In the genomic region with DNA sequence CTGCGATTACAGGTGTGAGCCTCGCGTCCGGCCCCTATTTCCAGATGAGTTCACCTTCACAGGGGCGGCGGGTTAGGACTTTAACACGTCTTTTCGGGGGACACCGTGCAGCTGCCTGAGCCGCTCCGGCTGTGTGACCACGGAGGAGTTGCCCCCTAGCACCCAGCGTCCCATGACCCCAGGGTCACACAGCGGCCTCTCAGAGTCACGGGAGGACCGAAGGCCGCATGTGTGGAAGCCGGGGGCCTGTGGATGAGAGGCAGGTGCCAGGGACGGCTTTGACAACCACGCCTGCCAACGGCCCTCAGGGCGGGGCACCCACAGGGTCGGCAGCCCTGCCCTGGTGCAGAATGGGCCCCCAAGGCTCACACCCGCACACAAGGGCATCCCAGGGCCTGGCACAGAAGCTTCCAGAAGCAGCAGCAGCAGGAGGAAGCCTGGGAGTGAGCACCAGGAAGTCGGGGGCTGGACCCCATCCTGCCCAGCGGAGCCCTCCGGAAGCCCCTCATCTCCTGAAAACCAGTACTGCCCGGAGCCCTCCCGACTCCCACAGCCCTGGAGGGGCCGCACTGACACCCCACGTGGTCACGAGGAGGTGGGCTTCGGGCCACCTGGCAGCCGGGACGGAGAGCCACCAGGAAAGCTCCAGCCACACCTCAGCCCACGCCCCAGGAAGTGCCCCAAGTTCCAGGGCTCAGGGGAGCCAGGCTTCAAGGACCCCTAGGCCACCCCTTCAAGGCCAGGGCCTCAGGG, we compare ENCODE assay signal across 10 cellular contexts. TPM values are rescaled to one million over a fixed set of nuclear protein-coding genes. Genes with fewer than 3 reads are reported as not detected.
A peak's percentile ranks its signal among the peaks of the same experiment; 100 is the strongest.
DNase-seq lines count a peak whose midpoint lies in the region; ATAC-seq, FAIRE-seq and TF ChIP-seq lines count a peak whose summit lies in the region.
"Had no signal": no experiment of that assay in that cellular context is flagged by ENCODE, and none has a peak within 500 bp of the region (broad histone marks: within the 10 kb centered on the region; RNA-seq: fewer than 3 reads in every experiment).

No MANE protein-coding gene starts in this region.

- H4K20me1 ChIP-seq in SK-N-SH (ENCODE audit: insufficient read depth), result no peaks in the 10 kb centered on the region

- H3K9ac ChIP-seq in SK-N-SH, result no peak overlapping the region

- no peak for TF ChIP-seq POLR2A in prostate gland (IDR thresholded peaks at IDR 0.05)

- no peak for TF ChIP-seq CTCF in CD8-positive, alpha-beta T cell (IDR thresholded peaks at IDR 0.05)
- TF ChIP-seq CTCF in pancreas (IDR thresholded peaks at IDR 0.05) (no peak), SK-N-SH (IDR thresholded peaks at IDR 0.05) (no peak), prostate gland (IDR thresholded peaks at IDR 0.05) (no peak)

- peak overlapping the region; percentile 86 for H3K4me3 Mint-ChIP-seq in CD8-positive, alpha-beta T cell
- H3K4me3 Mint-ChIP-seq in T-helper 1 cell treated with Interleukin-12 subunit alpha and Interleukin-12 subunit beta and Interleukin-4 antibody, amounts not matched to agents 30 μg/mL and 1 μg/mL, for 36 hours, result no peak overlapping the region

- H3K9me2 ChIP-seq in SK-N-SH, result no peaks in the 10 kb centered on the region

- H3K27me3 ChIP-seq in CD8-positive, alpha-beta T cell (ENCODE audit: insufficient read depth, low read length), result no peaks in the 10 kb centered on the region
- H3K27me3 ChIP-seq in effector memory CD4-positive, alpha-beta T cell (replicated peaks; ENCODE audit: control insufficient read depth, insufficient read depth, low read length, poor library complexity, severe bottlenecking), result no peaks in the 10 kb centered on the region
- H3K27me3 ChIP-seq in pancreas (no peaks in the 10 kb centered on the region), HAP-1 (ENCODE audit: low read depth) (no peaks in the 10 kb centered on the region), SK-N-SH (ENCODE audit: insufficient read depth) (no peaks in the 10 kb centered on the region), prostate gland (replicated peaks; ENCODE audit: insufficient read depth) (no peaks in the 10 kb centered on the region)

- H3K9me3 ChIP-seq in CD8-positive, alpha-beta T cell (ENCODE audit: low read length), result no peaks in the 10 kb centered on the region
- no peaks in the 10 kb centered on the region for H3K9me3 ChIP-seq in effector memory CD4-positive, alpha-beta T cell (ENCODE audit: control insufficient read depth, low read length)
- H3K9me3 ChIP-seq in pancreas (no peaks in the 10 kb centered on the region), HAP-1 (no peaks in the 10 kb centered on the region), SK-N-SH (no peaks in the 10 kb centered on the region), prostate gland (no peaks in the 10 kb centered on the region)

- no peaks in the 10 kb centered on the region for H3K9me3 Mint-ChIP-seq in CD8-positive, alpha-beta T cell
- no peaks in the 10 kb centered on the region for H3K9me3 Mint-ChIP-seq in T-helper 1 cell treated with Interleukin-12 subunit alpha and Interleukin-12 subunit beta and Interleukin-4 antibody, amounts not matched to agents 30 μg/mL and 1 μg/mL, for 36 hours

- POLR2A ChIA-PET in CD8-positive, alpha-beta T cell (lab: Charles Lee), result interaction anchor here (1.1 to 3.3 kb wide), 3 partner anchors 13 to 52 kb away, joined by 4 to 30 read pairs (median 29); a partner anchor contains a TSS
- POLR2A ChIA-PET in SK-N-SH (lab: Yijun Ruan, JAX), result no interaction called here

- no peak for TF ChIP-seq RAD21 in SK-N-SH (IDR thresholded peaks at IDR 0.05; ENCODE audit: low read length)

- CTCF ChIA-PET in CD8-positive, alpha-beta T cell (lab: Charles Lee), result interaction anchor here (0.9 to 1.6 kb wide), 3 partner anchors 11 to 53 kb away, joined by 3 to 8 read pairs (median 4); a partner anchor contains a TSS
- CTCF ChIA-PET in SK-N-SH (lab: Yijun Ruan, JAX), result interaction anchor here (0.6 to 4.0 kb wide), 4 partner anchors 12 to 445 kb away, joined by 3 to 28 read pairs (median 4); a partner anchor contains a TSS

- H3K4me2 ChIP-seq in SK-N-SH, result no peak overlapping the region

- ATAC-seq in CD8-positive, alpha-beta T cell, result no peak
- ATAC-seq in pancreas, result no peak

- H3K27me3 Mint-ChIP-seq in CD8-positive, alpha-beta T cell (ENCODE audit: low read depth), result no peaks in the 10 kb centered on the region
- no peaks in the 10 kb centered on the region for H3K27me3 Mint-ChIP-seq in T-helper 1 cell treated with Interleukin-12 subunit alpha and Interleukin-12 subunit beta and Interleukin-4 antibody, amounts not matched to agents 30 μg/mL and 1 μg/mL, for 36 hours (ENCODE audit: low read depth)

- no peaks in the 10 kb centered on the region for H3K79me2 ChIP-seq in SK-N-SH (ENCODE audit: insufficient read depth)

- no peaks in the 10 kb centered on the region for H3K36me3 Mint-ChIP-seq in CD8-positive, alpha-beta T cell
- H3K36me3 Mint-ChIP-seq in T-helper 1 cell treated with Interleukin-12 subunit alpha and Interleukin-12 subunit beta and Interleukin-4 antibody, amounts not matched to agents 30 μg/mL and 1 μg/mL, for 36 hours (ENCODE audit: low read depth), result peaks cover 2% of the 10 kb centered on the region

- intact Hi-C loops in CD8-positive, alpha-beta T cell (cut with DNase I, micrococcal nuclease), result loop anchor here (2.0 to 5.0 kb wide), 4 partner anchors 33 to 104 kb away; a partner anchor contains a TSS
- intact Hi-C loops in pancreas (cut with DNase I) (no loop called here), prostate gland (cut with DNase I) (no loop called here)

- H3K4me1 ChIP-seq in CD8-positive, alpha-beta T cell (ENCODE audit: insufficient read depth, low read length), result peaks cover 50% of the 10 kb centered on the region
- H3K4me1 ChIP-seq in effector memory CD4-positive, alpha-beta T cell (ENCODE audit: control insufficient read depth, insufficient read depth, low read length, poor library complexity, severe bottlenecking), result peaks cover 31% of the 10 kb centered on the region
- H3K4me1 ChIP-seq in pancreas (no peaks in the 10 kb centered on the region), HAP-1 (no peaks in the 10 kb centered on the region), SK-N-SH (ENCODE audit: control insufficient read depth in 1 of 2, insufficient read depth in 2 of 2, low read depth in 1 of 2, low read length in 1 of 2) (peaks cover 2 to 5% of the 10 kb centered on the region in 2 experiments; a peak in 2 of 4 replicates), prostate gland (replicated peaks) (no peaks in the 10 kb centered on the region)

- DNase-seq in CD8-positive, alpha-beta T cell, result peak in 2 of 7 experiments; percentile 23 to 25
- no peak for DNase-seq in effector memory CD4-positive, alpha-beta T cell
- DNase-seq in pancreas (peak in 4 of 6 donors; percentile 9 to 69 (median 36)), HAP-1 (ENCODE audit: low spot score in 2 of 2) (no peak), SK-N-SH (no peak), NCI-H748 treated with DMSO at 0.1 percent for 48 hours (lab: John Stamatoyannopoulos, UW) (no peak), prostate gland (ENCODE audit: low spot score) (no peak)
- DNase-seq: DMS53, NCI-H446 treated with DMSO at 0.1 percent for 48 hours had no signal

- no peak overlapping the region for H2AFZ ChIP-seq in SK-N-SH (ENCODE audit: low read depth)

- in situ Hi-C loops in HAP-1 (cut with MboI; ENCODE audit: low sequenced_read_pairs), result no loop called here

- peak overlapping the region; percentile 45 for H3K27ac ChIP-seq in CD8-positive, alpha-beta T cell (ENCODE audit: low read depth, low read length)
- H3K27ac ChIP-seq in effector memory CD4-positive, alpha-beta T cell (ENCODE audit: insufficient read depth, low read length, poor library complexity, severe bottlenecking), result peak overlapping the region; percentile 88
- H3K27ac ChIP-seq in pancreas, result no peak overlapping the region
- H3K27ac ChIP-seq in SK-N-SH (ENCODE audit: low read depth in 2 of 2, low read length in 1 of 2), result no peak overlapping the region
- H3K27ac ChIP-seq in prostate gland, result no peak overlapping the region

- no peaks in the 10 kb centered on the region for H3F3A ChIP-seq in SK-N-SH (replicated peaks; ENCODE audit: insufficient read depth)

- WGBS in pancreas, 2 donors, result 86 to 87% methylated on average over 36 of the region's 36 CpGs
- WGBS in SK-N-SH (ENCODE audit: low lambda C conversion rate), result 78% methylated on average over 17 of the region's 36 CpGs
- 82% methylated on average over 35 of the region's 36 CpGs for WGBS in prostate gland

- H3K36me3 ChIP-seq in CD8-positive, alpha-beta T cell (ENCODE audit: insufficient read depth, low read length), result no peaks in the 10 kb centered on the region
- H3K36me3 ChIP-seq in effector memory CD4-positive, alpha-beta T cell (ENCODE audit: control insufficient read depth, insufficient read depth, low read length), result no peaks in the 10 kb centered on the region
- H3K36me3 ChIP-seq in pancreas (no peaks in the 10 kb centered on the region), HAP-1 (replicated peaks) (no peaks in the 10 kb centered on the region), SK-N-SH (replicated peaks in 1 of 2; ENCODE audit: control insufficient read depth in 1 of 2, insufficient read depth in 2 of 2, low read length in 1 of 2) (no peaks in the 10 kb centered on the region), prostate gland (no peaks in the 10 kb centered on the region)

- H3K27ac Mint-ChIP-seq in CD8-positive, alpha-beta T cell, result peak overlapping the region; percentile 91
- peak overlapping the region; percentile 62 for H3K27ac Mint-ChIP-seq in T-helper 1 cell treated with Interleukin-12 subunit alpha and Interleukin-12 subunit beta and Interleukin-4 antibody, amounts not matched to agents 30 μg/mL and 1 μg/mL, for 36 hours

- FAIRE-seq in pancreas (lab: Jason Lieb, UNC), result no peak

- H3K4me3 ChIP-seq in CD8-positive, alpha-beta T cell (ENCODE audit: low read depth, low read length), result peak overlapping the region; percentile 57
- peak overlapping the region; percentile 75 for H3K4me3 ChIP-seq in effector memory CD4-positive, alpha-beta T cell (ENCODE audit: insufficient read depth, low read depth, low read length, poor library complexity, severe bottlenecking)
- H3K4me3 ChIP-seq in pancreas, result no peak overlapping the region
- no peak overlapping the region for H3K4me3 ChIP-seq in HAP-1
- no peak overlapping the region for H3K4me3 ChIP-seq in SK-N-SH (ENCODE audit: low read depth in 2 of 2, low read length in 1 of 2)
- no peak overlapping the region for H3K4me3 ChIP-seq in prostate gland

- peaks cover 35% of the 10 kb centered on the region for H3K4me1 Mint-ChIP-seq in CD8-positive, alpha-beta T cell (ENCODE audit: low read depth)
- peaks cover 18% of the 10 kb centered on the region for H3K4me1 Mint-ChIP-seq in T-helper 1 cell treated with Interleukin-12 subunit alpha and Interleukin-12 subunit beta and Interleukin-4 antibody, amounts not matched to agents 30 μg/mL and 1 μg/mL, for 36 hours (ENCODE audit: low read depth)

- TF ChIP-seq EP300 in SK-N-SH (IDR thresholded peaks at IDR 0.05; ENCODE audit: borderline replicate concordance in 1 of 2, low read depth in 1 of 2, low read length in 1 of 2), result no peak

RNA-seq across cellular contexts. Expression of a gene that starts 32.7 kb away (rescaled TPM):
- total RNA-seq in CD8-positive, alpha-beta T cell, result 10 to 100 TPM; 10.9 to 11.5 TPM
- total RNA-seq in pancreas (10 to 100 TPM; 10.9 to 15.0 (median 13.7) TPM), prostate gland (1 to 10 TPM; 5.9 to 8.3 TPM)
- polyA plus RNA-seq in pancreas (10 to 100 TPM; 15.5 to 41.2 TPM), SK-N-SH (2012; rRNA removed) (3.2 and 5.4 TPM in 2 replicates)
- 2.0 and 2.8 TPM in 2 replicates for polyA plus RNA-seq in SK-N-SH (2012; cell fraction: cytosol; rRNA removed)
- polyA plus RNA-seq in SK-N-SH (2012; cell fraction: nucleus; rRNA removed), result 8.1 and 8.6 TPM in 2 replicates

RNA-seq across cellular contexts. Expression of a gene that starts 45.4 kb away (rescaled TPM):
- 10 to 100 TPM; 75.4 to 83.1 TPM for total RNA-seq in CD8-positive, alpha-beta T cell
- total RNA-seq in pancreas, result 10 to 100 TPM; 13.1 to 23.8 (median 19.9) TPM
- 10 to 100 TPM; 52.6 to 94.5 TPM for polyA plus RNA-seq in pancreas
- 63.1 and 65.4 TPM in 2 replicates for polyA plus RNA-seq in SK-N-SH (2012; rRNA removed)
- 20.4 and 32.7 TPM in 2 replicates for polyA plus RNA-seq in SK-N-SH (2012; cell fraction: cytosol; rRNA removed)
- polyA plus RNA-seq in SK-N-SH (2012; cell fraction: nucleus; rRNA removed), result 341 and 380 TPM in 2 replicates
- total RNA-seq in prostate gland, result 10 to 100 TPM; 50.0 to 91.9 TPM

RNA-seq across cellular contexts. Expression of a gene that starts 53.6 kb away (rescaled TPM):
- 10 to 100 TPM; 40.3 to 42.4 TPM for total RNA-seq in CD8-positive, alpha-beta T cell
- 1 to 10 TPM; 4.2 to 8.6 (median 6.0) TPM for total RNA-seq in pancreas
- polyA plus RNA-seq in pancreas, result 1 to 10 TPM; 7.5 to 9.1 TPM
- polyA plus RNA-seq in SK-N-SH (2012; rRNA removed), result 7.6 TPM in 2 replicates
- polyA plus RNA-seq in SK-N-SH (2012; cell fraction: cytosol; rRNA removed), result 6.4 and 7.5 TPM in 2 replicates
- polyA plus RNA-seq in SK-N-SH (2012; cell fraction: nucleus; rRNA removed), result 15.5 and 19.8 TPM in 2 replicates
- total RNA-seq in prostate gland, result 10 to 100 TPM; 11.3 to 17.0 TPM

Comparison
In these comparisons a context has a peak if more than half of its experiments do, and no peak if none do; other contexts are left out.
1. DNase-seq: peak in pancreas (4 of 6); none in effector memory CD4-positive, alpha-beta T cell (0 of 3), HAP-1 (0 of 2), SK-N-SH (single experiment), NCI-H748 treated with DMSO at 0.1 percent for 48 hours (single experiment) and prostate gland (single experiment).
2. H3K27ac ChIP-seq: peak in CD8-positive, alpha-beta T cell (single experiment) and effector memory CD4-positive, alpha-beta T cell (single experiment); none in pancreas (0 of 4), SK-N-SH (0 of 2) and prostate gland (0 of 2).
3. H3K4me3 ChIP-seq: peak in CD8-positive, alpha-beta T cell (single experiment) and effector memory CD4-positive, alpha-beta T cell (single experiment); none in pancreas (0 of 4), HAP-1 (single experiment), SK-N-SH (0 of 2) and prostate gland (0 of 2).
4. intact Hi-C loops: an anchor here in CD8-positive, alpha-beta T cell (2.0 to 5.0 kb wide); none called in pancreas and prostate gland.